ENCODE assay signal across 18 cellular contexts in the genomic region with DNA sequence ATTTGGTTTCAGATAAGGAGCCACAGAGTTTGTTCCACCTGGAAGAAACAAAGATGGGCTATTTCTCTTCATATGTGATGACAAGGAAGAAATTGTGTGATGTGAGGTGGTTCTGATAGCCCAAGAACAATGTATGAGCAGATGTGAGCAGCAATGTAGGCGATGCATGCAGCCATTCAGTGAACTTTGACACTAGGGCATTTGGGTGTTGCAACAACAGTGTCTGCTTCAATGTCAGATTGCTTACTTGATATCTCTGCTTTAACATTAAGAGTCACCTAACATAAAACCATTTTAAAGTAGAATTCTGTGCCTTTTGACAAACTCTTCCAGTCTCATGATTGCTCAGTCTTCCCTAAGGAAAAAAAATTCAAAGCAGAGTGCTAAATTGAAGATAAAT.
A peak's percentile ranks its signal among the peaks of the same experiment; 100 is the strongest.
DNase-seq lines count a peak whose midpoint lies in the region; ATAC-seq, FAIRE-seq and TF ChIP-seq lines count a peak whose summit lies in the region.
"Had no signal": no experiment of that assay in that cellular context is flagged by ENCODE, and none has a peak within 500 bp of the region (broad histone marks: within the 10 kb centered on the region; RNA-seq: fewer than 3 reads in every experiment).

No MANE protein-coding gene starts in this region.

- in situ Hi-C loops in HepG2 (cut with HindIII; ENCODE audit: extremely low pct_ligation_motif_present, low pct_unique_long_range_greater_than_20kb), result no loop called here

- TF ChIP-seq CTCF in SK-N-SH (IDR thresholded peaks at IDR 0.05) (no peak), HepG2 (CRISPR knock-in tag; IDR thresholded peaks at IDR 0.05) (no peak), left ventricle myocardium inferior (IDR thresholded peaks at IDR 0.05; ENCODE audit: borderline replicate concordance) (no peak)

- H3F3A ChIP-seq in SK-N-SH (replicated peaks; ENCODE audit: insufficient read depth), result no peaks in the 10 kb centered on the region

- H3K4me3 ChIP-seq in SK-N-SH (ENCODE audit: low read depth in 2 of 2, low read length in 1 of 2), result no peak overlapping the region
- H3K4me3 ChIP-seq in HepG2 (replicated peaks in 1 of 3; ENCODE audit: insufficient read depth in 1 of 3, low read depth in 2 of 3, low read length in 3 of 3), result no peak overlapping the region
- no peak overlapping the region for H3K4me3 ChIP-seq in left ventricle myocardium inferior
- H3K4me3 ChIP-seq: BLaER1, GM12878, HAP-1 had no signal

- H3K27ac ChIP-seq in SK-N-SH (ENCODE audit: low read depth in 2 of 2, low read length in 1 of 2), result no peak overlapping the region
- no peak overlapping the region for H3K27ac ChIP-seq in HepG2 (ENCODE audit: extremely low read length, insufficient read depth, low read length)
- H3K27ac ChIP-seq in left ventricle myocardium inferior (replicated peaks), result no peak overlapping the region
- H3K27ac ChIP-seq: BLaER1, HL-60 had no signal

- ATAC-seq in SK-N-SH treated with all-trans-retinoic acid at 6 μM for 48 hours (no peak), HepG2 (peak; percentile 56; the same call in 1 of the 3 replicates), HG03095 (IDR thresholded peaks at IDR 0.05; ENCODE audit: unreplicated experiment) (no peak)
- ATAC-seq: GM12878 had no signal

- no peak for TF ChIP-seq RAD21 in SK-N-SH (IDR thresholded peaks at IDR 0.05; ENCODE audit: low read length)
- no peak for TF ChIP-seq RAD21 in HepG2 (CRISPR knock-in tag; IDR thresholded peaks at IDR 0.05)

- no peaks in the 10 kb centered on the region; a peak in 1 of 4 replicates for H3K4me1 ChIP-seq in SK-N-SH (ENCODE audit: control insufficient read depth in 1 of 2, insufficient read depth in 2 of 2, low read depth in 1 of 2, low read length in 1 of 2)
- H3K4me1 ChIP-seq in HepG2 (ENCODE audit: insufficient read depth, low read length), result no peaks in the 10 kb centered on the region
- no peaks in the 10 kb centered on the region for H3K4me1 ChIP-seq in left ventricle myocardium inferior
- H3K4me1 ChIP-seq: BLaER1, HAP-1 had no signal

- H3K9ac ChIP-seq in SK-N-SH, result no peak overlapping the region
- no peak overlapping the region for H3K9ac ChIP-seq in HepG2 (ENCODE audit: insufficient read depth, low read depth, low read length)
- H3K9ac ChIP-seq: BLaER1 had no signal

- DNase-seq in SK-N-SH (no peak), OCI-M1 (lab: John Stamatoyannopoulos, UW) (peak; percentile 28), HepG2 (ENCODE audit: low spot score) (no peak), left ventricle myocardium inferior (no peak)
- DNase-seq in stimulated activated CD4-positive, alpha-beta T cell treated with anti-CD3 and anti-CD28 coated beads, Interleukin-15, amount 100 ng/mL, for 24 hours, result no peak
- DNase-seq: 8988T; Calu3; CD4-positive, alpha-beta memory T cell; DMS79 treated with DMSO at 0.1 percent for 48 hours; GF-D8; GOT3; IMR-90 had no signal

- no peak overlapping the region for H3K4me2 ChIP-seq in SK-N-SH
- H3K4me2 ChIP-seq in HepG2 (ENCODE audit: low read depth, low read length), result no peak overlapping the region
- H3K4me2 ChIP-seq: BLaER1 had no signal

- no TSS peak for BruUV-seq in HepG2 (replicated peaks; lab: Mats Ljungman, UMichigan)

- no peaks in the 10 kb centered on the region for H3K79me2 ChIP-seq in SK-N-SH (ENCODE audit: insufficient read depth)
- no peaks in the 10 kb centered on the region for H3K79me2 ChIP-seq in HepG2 (ENCODE audit: insufficient read depth, low read length)

- no peaks in the 10 kb centered on the region for H3K27me3 ChIP-seq in SK-N-SH (ENCODE audit: insufficient read depth)
- H3K27me3 ChIP-seq in HepG2 (ENCODE audit: control insufficient read depth in 1 of 2, insufficient read depth in 2 of 2, low read length in 2 of 2), result no peaks in the 10 kb centered on the region
- H3K27me3 ChIP-seq in left ventricle myocardium inferior (ENCODE audit: low read depth), result no peaks in the 10 kb centered on the region
- H3K27me3 ChIP-seq: BLaER1 had no signal

- no peak for FAIRE-seq in HepG2 (lab: Jason Lieb, UNC)
- FAIRE-seq: GM12878 had no signal

- CTCF ChIA-PET in SK-N-SH (lab: Yijun Ruan, JAX) (no interaction called here), HepG2 (lab: Yijun Ruan, JAX; ENCODE audit: low intra/inter-chr PET ratio, low total read pairs) (no interaction called here)

- 93% methylated on average over 1 of the region's 1 CpG for WGBS in SK-N-SH (ENCODE audit: low lambda C conversion rate)
- 15% methylated on average over 1 of the region's 1 CpG for WGBS in HepG2 (ENCODE audit: low lambda C conversion rate)

- H3K9me3 ChIP-seq in SK-N-SH (no peaks in the 10 kb centered on the region), HepG2 (ENCODE audit: low read length) (no peaks in the 10 kb centered on the region), left ventricle myocardium inferior (replicated peaks) (no peaks in the 10 kb centered on the region)
- H3K9me3 ChIP-seq: HAP-1 had no signal

- H2AFZ ChIP-seq in SK-N-SH (ENCODE audit: low read depth), result peak overlapping the region; percentile 52; the same call in 1 of the 2 replicates
- H2AFZ ChIP-seq in HepG2 (ENCODE audit: low read length), result no peak overlapping the region

- no peak for TF ChIP-seq POLR2A in HepG2 (IDR thresholded peaks at IDR 0.05; ENCODE audit: insufficient read depth in 1 of 2, low read depth in 2 of 2, low read length in 2 of 2)

- H3K36me3 ChIP-seq in SK-N-SH (replicated peaks in 1 of 2; ENCODE audit: control insufficient read depth in 1 of 2, insufficient read depth in 2 of 2, low read length in 1 of 2), result no peaks in the 10 kb centered on the region
- no peaks in the 10 kb centered on the region for H3K36me3 ChIP-seq in HepG2 (replicated peaks in 1 of 2; ENCODE audit: control insufficient read depth in 1 of 2, insufficient read depth in 2 of 2, low read length in 2 of 2)
- H3K36me3 ChIP-seq in left ventricle myocardium inferior, result no peaks in the 10 kb centered on the region
- H3K36me3 ChIP-seq: BLaER1, HAP-1 had no signal

- intact Hi-C loops in HepG2 (cut with micrococcal nuclease; ENCODE audit: unreplicated experiment) (no loop called here), left ventricle myocardium inferior (cut with micrococcal nuclease) (no loop called here)

- POLR2A ChIA-PET in SK-N-SH (lab: Yijun Ruan, JAX), result no interaction called here
- POLR2A ChIA-PET in HepG2 (lab: Yijun Ruan, JAX), result no interaction called here

- H4K20me1 ChIP-seq in SK-N-SH (ENCODE audit: insufficient read depth), result no peaks in the 10 kb centered on the region
- H4K20me1 ChIP-seq in HepG2 (ENCODE audit: insufficient read depth, low read length), result no peaks in the 10 kb centered on the region
- H4K20me1 ChIP-seq: BLaER1 had no signal

- H3K9me2 ChIP-seq in SK-N-SH, result no peaks in the 10 kb centered on the region

- TF ChIP-seq EP300 in SK-N-SH (IDR thresholded peaks at IDR 0.05; ENCODE audit: borderline replicate concordance in 1 of 2, low read depth in 1 of 2, low read length in 1 of 2) (no peak), HepG2 (IDR thresholded peaks at IDR 0.05; ENCODE audit: low read depth in 2 of 2, low read length in 2 of 2) (no peak), HepG2 (CRISPR knock-in tag; IDR thresholded peaks at IDR 0.05; ENCODE audit: borderline replicate concordance) (no peak)

TF ChIP-seq in SK-N-SH, 30 proteins besides CTCF, POLR2A, EP300 and RAD21 (continues in another document):
- TF ChIP-seq MEF2A (IDR thresholded peaks at IDR 0.05; ENCODE audit: borderline replicate concordance, low read depth) (no peak), USF1 (IDR thresholded peaks at IDR 0.05; ENCODE audit: borderline replicate concordance, low read depth) (no peak), SMC3 (IDR thresholded peaks at IDR 0.05; ENCODE audit: low read depth, low read length) (no peak), TCF12 (IDR thresholded peaks at IDR 0.05) (no peak)

TF ChIP-seq in SK-N-SH treated with all-trans-retinoic acid at 6 μM for 48 hours, 23 proteins besides CTCF, POLR2A, EP300 and RAD21 (continues in another document):
- TF ChIP-seq TCF4 (CRISPR knock-in tag; IDR thresholded peaks at IDR 0.05; ENCODE audit: borderline replicate concordance), result no peak
- TF ChIP-seq, protein P1, sequence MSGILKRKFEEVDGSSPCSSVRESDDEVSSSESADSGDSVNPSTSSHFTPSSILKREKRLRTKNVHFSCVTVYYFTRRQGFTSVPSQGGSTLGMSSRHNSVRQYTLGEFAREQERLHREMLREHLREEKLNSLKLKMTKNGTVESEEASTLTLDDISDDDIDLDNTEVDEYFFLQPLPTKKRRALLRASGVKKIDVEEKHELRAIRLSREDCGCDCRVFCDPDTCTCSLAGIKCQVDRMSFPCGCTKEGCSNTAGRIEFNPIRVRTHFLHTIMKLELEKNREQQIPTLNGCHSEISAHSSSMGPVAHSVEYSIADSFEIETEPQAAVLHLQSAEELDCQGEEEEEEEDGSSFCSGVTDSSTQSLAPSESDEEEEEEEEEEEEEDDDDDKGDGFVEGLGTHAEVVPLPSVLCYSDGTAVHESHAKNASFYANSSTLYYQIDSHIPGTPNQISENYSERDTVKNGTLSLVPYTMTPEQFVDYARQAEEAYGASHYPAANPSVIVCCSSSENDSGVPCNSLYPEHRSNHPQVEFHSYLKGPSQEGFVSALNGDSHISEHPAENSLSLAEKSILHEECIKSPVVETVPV (CRISPR knock-in tag; IDR thresholded peaks at IDR 0.05), result no peak

TF ChIP-seq in HepG2, 621 proteins besides CTCF, POLR2A, EP300 and RAD21 (continues in another document):
- TF ChIP-seq ARID3A (IDR thresholded peaks at IDR 0.05; ENCODE audit: low read depth, low read length), result no peak
